ENCODE assay signal across 1 cellular context in the genomic region with DNA sequence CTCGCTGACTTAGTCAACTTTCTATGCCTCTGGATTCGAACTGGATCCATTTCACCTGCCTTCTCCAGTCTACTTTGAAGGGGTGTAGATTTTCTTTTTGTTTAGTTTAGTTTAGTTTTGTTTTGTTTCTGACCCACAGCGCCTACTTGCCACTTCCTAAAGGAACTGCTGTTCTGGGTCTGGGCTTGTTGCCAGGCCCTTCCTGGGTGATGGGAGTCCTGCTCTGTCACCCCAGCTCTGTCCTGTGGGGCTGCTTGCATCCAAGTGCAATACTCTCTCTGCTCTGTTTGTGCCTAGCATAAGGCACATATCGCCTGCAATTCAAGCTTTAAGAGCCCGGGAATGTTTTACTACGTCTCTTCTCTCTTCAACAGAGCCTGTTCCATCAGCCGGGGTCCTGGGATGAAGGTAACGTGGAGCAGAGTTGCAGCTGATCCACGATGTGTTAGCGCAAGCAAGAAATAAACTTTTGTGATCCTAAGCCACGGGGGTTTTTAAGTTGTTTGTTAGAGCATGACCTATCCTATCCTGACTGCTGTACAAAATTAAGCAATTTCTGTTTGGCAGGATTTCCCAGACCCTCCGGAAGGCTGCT.
TF ChIP-seq lines count a peak whose summit lies in the region.

No MANE protein-coding gene starts in this region.

TF ChIP-seq in HepG2, 621 proteins besides CTCF, POLR2A, EP300 and RAD21 (continued from another document):
- TF ChIP-seq NR1H2 (CRISPR knock-in tag; IDR thresholded peaks at IDR 0.05; ENCODE audit: borderline replicate concordance, low read depth) (no peak), ZBTB40 (IDR thresholded peaks at IDR 0.05) (no peak), ZBTB40 (CRISPR knock-in tag; IDR thresholded peaks at IDR 0.05) (no peak), ZNF549 (CRISPR knock-in tag; IDR thresholded peaks at IDR 0.05) (no peak)
